In genomic region chr10:30091136-30091535, GRCh38 we compare ENCODE assay signal across 33 cellular contexts. TPM values are rescaled to one million over a fixed set of nuclear protein-coding genes. Genes with fewer than 3 reads are reported as not detected.
"Had no signal": no experiment of that assay in that cellular context is flagged by ENCODE, and none has a peak within 500 bp of the region (broad histone marks: within the 10 kb centered on the region; RNA-seq: fewer than 3 reads in every experiment).

No MANE protein-coding gene starts in this region.

- H3K4me1 ChIP-seq: adrenal gland, body of pancreas, breast epithelium had no signal

- DNase-seq: activated B cell treated with CpG ODN at 0.5 μM for 24 hours; activated CD4-positive, alpha-beta memory T cell treated with anti-CD3 and anti-CD28 coated beads for 36 hours; activated CD4-positive, alpha-beta T cell treated with anti-CD3 and anti-CD28 coated beads for 4 hours; activated CD4-positive, alpha-beta T cell treated with anti-CD3 and anti-CD28 coated beads, Interleukin-2, amount 10 ng/mL, durations not matched to agents 24 days and 14 days; activated CD4-positive, alpha-beta T cell treated with anti-CD3 and anti-CD28 coated beads, Interleukin-2, amount 50 U/mL, for 1 hour; activated CD4-positive, alpha-beta T cell treated with anti-CD3 and anti-CD28 coated beads, Interleukin-2, amount 50 U/mL, for 4 hours; activated CD4-positive, CD25-positive, alpha-beta regulatory T cell treated with anti-CD3 and anti-CD28 coated beads, Interleukin-2, amount 50 U/mL, for 72 hours; activated CD8-positive, alpha-beta memory T cell treated with anti-CD3 and anti-CD28 coated beads, Interleukin-2, amount 50 U/mL, for 4 hours; activated CD8-positive, alpha-beta T cell treated with anti-CD3 and anti-CD28 coated beads for 36 hours; activated effector memory CD4-positive, alpha-beta T cell treated with anti-CD3 and anti-CD28 coated beads, Interleukin-2, amount 50 U/mL, for 16 hours; activated gamma-delta T cell treated with Interleukin-2 at 50 U/mL for 16 hours; activated naive CD4-positive, alpha-beta T cell; activated naive CD4-positive, alpha-beta T cell treated with anti-CD3 and anti-CD28 coated beads for 36 hours; activated naive CD4-positive, alpha-beta T cell treated with anti-CD3 and anti-CD28 coated beads, Interleukin-2, amount 50 U/mL, for 16 hours; activated naive CD8-positive, alpha-beta T cell treated with anti-CD3 and anti-CD28 coated beads for 36 hours; activated T-cell treated with anti-CD3 and anti-CD28 coated beads for 4 hours; activated T-cell treated with anti-CD3 and anti-CD28 coated beads, Interleukin-2, amount 50 U/mL, for 1 hour; activated T-cell treated with anti-CD3 and anti-CD28 coated beads, Interleukin-2, amount 50 U/mL, for 4 hours; activated T-cell treated with anti-CD3 and anti-CD28 coated beads, Interleukin-2, amount 50 U/mL, for 72 hours; adrenal gland; amniotic stem cell; aorta; body of pancreas; brain microvascular endothelial cell; cerebellar nuclear complex; T-helper 17 cell; T-helper 9 cell had no signal

- H3K4me3 Mint-ChIP-seq: activated B cell treated with CpG ODN at 0.5 μM for 24 hours; activated CD4-positive, alpha-beta memory T cell treated with anti-CD3 and anti-CD28 coated beads for 36 hours; activated CD4-positive, alpha-beta T cell treated with anti-CD3 and anti-CD28 coated beads, Interleukin-2, amount 10 ng/mL, durations not matched to agents 24 days and 14 days; activated CD8-positive, alpha-beta T cell treated with anti-CD3 and anti-CD28 coated beads for 36 hours; activated naive CD4-positive, alpha-beta T cell treated with anti-CD3 and anti-CD28 coated beads for 36 hours; activated naive CD8-positive, alpha-beta T cell treated with anti-CD3 and anti-CD28 coated beads for 36 hours; activated T-cell treated with anti-CD3 and anti-CD28 coated beads, Interleukin-2, amount 50 U/mL, for 4 hours; activated T-cell treated with anti-CD3 and anti-CD28 coated beads, Interleukin-2, amount 50 U/mL, for 72 hours; activated T-helper 1 cell treated with anti-CD3 and anti-CD28 coated beads, Interleukin-12 subunit alpha, Interleukin-12 subunit beta, Interleukin-2, Interleukin-4 antibody, amounts not matched to agents 30 ng/mL and 10 ng/mL and 1 ng/mL, durations not matched to agents 14 hours and 24 hours and 36 hours; activated T-helper 17 cell treated with anti-CD3 and anti-CD28 coated beads, Interleukin-2, amount 50 U/mL, for 72 hours; central memory CD8-positive, alpha-beta T cell; T-helper 17 cell had no signal

- H3K36me3 Mint-ChIP-seq: activated CD4-positive, alpha-beta memory T cell treated with anti-CD3 and anti-CD28 coated beads for 36 hours; activated naive CD4-positive, alpha-beta T cell treated with anti-CD3 and anti-CD28 coated beads, Interleukin-2, amount 50 U/mL, for 72 hours; activated naive CD8-positive, alpha-beta T cell treated with anti-CD3 and anti-CD28 coated beads for 36 hours had no signal

- H3K4me1 Mint-ChIP-seq: activated B cell treated with CpG ODN at 0.5 μM for 24 hours; activated naive CD8-positive, alpha-beta T cell treated with anti-CD3 and anti-CD28 coated beads for 36 hours; activated T-helper 17 cell treated with anti-CD3 and anti-CD28 coated beads, Interleukin-2, amount 50 U/mL, for 72 hours; central memory CD8-positive, alpha-beta T cell had no signal

- H3K27me3 Mint-ChIP-seq: activated B cell treated with CpG ODN at 0.5 μM for 24 hours had no signal

- ATAC-seq: activated CD8-positive, alpha-beta T cell treated with anti-CD3 and anti-CD28 coated beads for 36 hours; activated naive CD4-positive, alpha-beta T cell treated with anti-CD3 and anti-CD28 coated beads, Interleukin-2, amount 50 U/mL, for 72 hours; activated T-cell treated with anti-CD3 and anti-CD28 coated beads, Interleukin-2, amount 50 U/mL, for 4 hours; activated T-cell treated with anti-CD3 and anti-CD28 coated beads, Interleukin-2, amount 50 U/mL, for 72 hours; activated T-helper 17 cell treated with anti-CD3 and anti-CD28 coated beads, Interleukin-2, amount 50 U/mL, for 72 hours; body of pancreas; T-helper 17 cell had no signal

- H3K27me3 ChIP-seq: adrenal gland, body of pancreas, brain microvascular endothelial cell, breast epithelium had no signal

- H3K9me3 Mint-ChIP-seq: activated B cell treated with CpG ODN at 0.5 μM for 24 hours; activated CD4-positive, alpha-beta memory T cell treated with anti-CD3 and anti-CD28 coated beads for 36 hours; activated CD4-positive, alpha-beta T cell treated with anti-CD3 and anti-CD28 coated beads, Interleukin-2, amount 10 ng/mL, durations not matched to agents 24 days and 14 days; activated CD8-positive, alpha-beta T cell treated with anti-CD3 and anti-CD28 coated beads for 36 hours; activated naive CD4-positive, alpha-beta T cell treated with anti-CD3 and anti-CD28 coated beads for 36 hours; activated naive CD4-positive, alpha-beta T cell treated with anti-CD3 and anti-CD28 coated beads, Interleukin-2, amount 50 U/mL, for 72 hours; activated naive CD8-positive, alpha-beta T cell treated with anti-CD3 and anti-CD28 coated beads for 36 hours; activated T-cell treated with anti-CD3 and anti-CD28 coated beads, Interleukin-2, amount 50 U/mL, for 4 hours; activated T-cell treated with anti-CD3 and anti-CD28 coated beads, Interleukin-2, amount 50 U/mL, for 72 hours; activated T-helper 1 cell treated with anti-CD3 and anti-CD28 coated beads, Interleukin-12 subunit alpha, Interleukin-12 subunit beta, Interleukin-2, Interleukin-4 antibody, amounts not matched to agents 30 ng/mL and 10 ng/mL and 1 ng/mL, durations not matched to agents 14 hours and 24 hours and 36 hours; activated T-helper 17 cell treated with anti-CD3 and anti-CD28 coated beads, Interleukin-2, amount 50 U/mL, for 72 hours; central memory CD8-positive, alpha-beta T cell had no signal

- H3K9me3 ChIP-seq: adrenal gland, body of pancreas, breast epithelium had no signal

- H3K27ac Mint-ChIP-seq: activated B cell treated with CpG ODN at 0.5 μM for 24 hours; activated CD4-positive, alpha-beta memory T cell treated with anti-CD3 and anti-CD28 coated beads for 36 hours; activated CD4-positive, alpha-beta T cell treated with anti-CD3 and anti-CD28 coated beads, Interleukin-2, amount 10 ng/mL, durations not matched to agents 24 days and 14 days; activated CD8-positive, alpha-beta T cell treated with anti-CD3 and anti-CD28 coated beads for 36 hours; activated naive CD4-positive, alpha-beta T cell treated with anti-CD3 and anti-CD28 coated beads for 36 hours; activated naive CD4-positive, alpha-beta T cell treated with anti-CD3 and anti-CD28 coated beads, Interleukin-2, amount 50 U/mL, for 72 hours; activated naive CD8-positive, alpha-beta T cell treated with anti-CD3 and anti-CD28 coated beads for 36 hours; activated T-cell treated with anti-CD3 and anti-CD28 coated beads, Interleukin-2, amount 50 U/mL, for 72 hours; activated T-helper 1 cell treated with anti-CD3 and anti-CD28 coated beads, Interleukin-12 subunit alpha, Interleukin-12 subunit beta, Interleukin-2, Interleukin-4 antibody, amounts not matched to agents 30 ng/mL and 10 ng/mL and 1 ng/mL, durations not matched to agents 14 hours and 24 hours and 36 hours; activated T-helper 17 cell treated with anti-CD3 and anti-CD28 coated beads, Interleukin-2, amount 50 U/mL, for 72 hours; T-helper 17 cell had no signal

- H3K4me3 ChIP-seq: adrenal gland, body of pancreas, breast epithelium had no signal

- H3K36me3 ChIP-seq: adrenal gland, brain microvascular endothelial cell, breast epithelium had no signal

- H3K27ac ChIP-seq: adrenal gland, body of pancreas, brain microvascular endothelial cell, breast epithelium, VCaP had no signal

RNA-seq across cellular contexts. Expression of gene JCAD, which starts 31.8 kb away (rescaled TPM):
- total RNA-seq: activated B cell treated with CpG ODN at 0.5 μM for 24 hours; activated CD8-positive, alpha-beta T cell treated with anti-CD3 and anti-CD28 coated beads for 36 hours had no signal
